Comparison of ENCODE assay signal across 14 cellular contexts in the genomic region with DNA sequence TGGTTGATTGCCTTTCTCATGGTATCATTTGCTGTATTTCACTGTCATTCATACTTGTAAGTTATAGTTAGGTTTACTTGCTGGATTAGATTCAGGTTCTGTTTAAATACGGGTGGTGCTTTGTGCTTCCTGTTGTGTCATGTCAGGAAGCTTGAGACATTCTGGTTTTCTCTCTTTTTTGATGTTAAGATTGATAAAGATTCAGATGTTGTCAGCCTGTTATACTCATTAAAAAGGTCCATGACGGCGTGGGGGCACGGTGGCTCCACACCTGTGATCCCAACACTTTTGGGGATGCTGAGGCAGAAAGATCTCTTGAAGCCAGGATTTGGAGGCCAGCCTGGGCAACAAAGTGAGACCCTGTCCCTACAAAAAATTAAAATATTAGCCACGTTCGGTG. TPM values are rescaled to one million over a fixed set of nuclear protein-coding genes. Genes with fewer than 3 reads are reported as not detected.
DNase-seq lines count a peak whose midpoint lies in the region; ATAC-seq, FAIRE-seq and TF ChIP-seq lines count a peak whose summit lies in the region.
"Had no signal": no experiment of that assay in that cellular context is flagged by ENCODE, and none has a peak within 500 bp of the region (broad histone marks: within the 10 kb centered on the region; RNA-seq: fewer than 3 reads in every experiment).

No MANE protein-coding gene starts in this region.

- no peaks in the 10 kb centered on the region for H3K27me3 ChIP-seq in CD4-positive, CD25-positive, alpha-beta regulatory T cell (ENCODE audit: control insufficient read depth, insufficient read depth, low read length)
- no peaks in the 10 kb centered on the region for H3K27me3 ChIP-seq in GM23338 (ENCODE audit: insufficient read depth)
- H3K27me3 ChIP-seq: adrenal gland had no signal

- peaks cover 33% of the 10 kb centered on the region for H3K36me3 Mint-ChIP-seq in CD4-positive, CD25-positive, alpha-beta regulatory T cell
- H3K36me3 Mint-ChIP-seq in activated naive CD4-positive, alpha-beta T cell treated with anti-CD3 and anti-CD28 coated beads for 36 hours (ENCODE audit: low read depth): peaks cover 39% of the 10 kb centered on the region
- H3K36me3 Mint-ChIP-seq in natural killer cell (peaks cover 22% of the 10 kb centered on the region), GM23338 (ENCODE audit: low read depth) (peaks cover 50% of the 10 kb centered on the region)

- no peak overlapping the region for H2AFZ ChIP-seq in GM23338

- intact Hi-C loops in activated naive CD4-positive, alpha-beta T cell treated with anti-CD3 and anti-CD28 coated beads for 36 hours (cut with micrococcal nuclease): loop anchor here (1.0 to 10.0 kb wide), 4 partner anchors 94 to 688 kb away; a partner anchor contains a TSS
- intact Hi-C loops in natural killer cell (cut with micrococcal nuclease): no loop called here

- H3K9me3 Mint-ChIP-seq in CD4-positive, CD25-positive, alpha-beta regulatory T cell: no peaks in the 10 kb centered on the region
- H3K9me3 Mint-ChIP-seq in activated naive CD4-positive, alpha-beta T cell treated with anti-CD3 and anti-CD28 coated beads for 36 hours: no peaks in the 10 kb centered on the region
- H3K9me3 Mint-ChIP-seq in natural killer cell (no peaks in the 10 kb centered on the region), GM23338 (no peaks in the 10 kb centered on the region)

- FAIRE-seq in GM19239 (lab: Jason Lieb, UNC): no peak

- no peak overlapping the region for H3K4me2 ChIP-seq in GM23338

- H3K4me3 Mint-ChIP-seq in CD4-positive, CD25-positive, alpha-beta regulatory T cell: peak overlapping the region; percentile 56 to 84 (median 71)
- peak overlapping the region; percentile 10 for H3K4me3 Mint-ChIP-seq in activated naive CD4-positive, alpha-beta T cell treated with anti-CD3 and anti-CD28 coated beads for 36 hours
- H3K4me3 Mint-ChIP-seq in natural killer cell (peak overlapping the region; percentile 61), GM23338 (no peak overlapping the region)
- H3K4me3 Mint-ChIP-seq: B cell had no signal

- CTCF ChIA-PET in activated naive CD4-positive, alpha-beta T cell treated with anti-CD3 and anti-CD28 coated beads for 36 hours (lab: Charles Lee): interaction anchor here (0.7 to 1.7 kb wide), 2 partner anchors 15 to 296 kb away, joined by 3 to 6 read pairs; no protein-coding TSS in a partner anchor

- peak overlapping the region; percentile 90 for H3K27ac ChIP-seq in CD4-positive, CD25-positive, alpha-beta regulatory T cell (ENCODE audit: insufficient read depth, low read length, poor library complexity, severe bottlenecking)
- no peak overlapping the region for H3K27ac ChIP-seq in GM23338 (ENCODE audit: low read depth)
- H3K27ac ChIP-seq: adrenal gland, lower lobe of right lung had no signal

- peak overlapping the region; percentile 86 to 100 (median 94) for H3K27ac Mint-ChIP-seq in CD4-positive, CD25-positive, alpha-beta regulatory T cell
- H3K27ac Mint-ChIP-seq in activated naive CD4-positive, alpha-beta T cell treated with anti-CD3 and anti-CD28 coated beads for 36 hours: peak overlapping the region; percentile 86
- H3K27ac Mint-ChIP-seq in natural killer cell (peak overlapping the region; percentile 82 to 85), GM23338 (no peak overlapping the region)
- H3K27ac Mint-ChIP-seq: B cell had no signal

- H3K9me2 ChIP-seq in GM23338 (ENCODE audit: insufficient read depth): no peaks in the 10 kb centered on the region

- no peaks in the 10 kb centered on the region for H3K27me3 Mint-ChIP-seq in CD4-positive, CD25-positive, alpha-beta regulatory T cell
- H3K27me3 Mint-ChIP-seq in activated naive CD4-positive, alpha-beta T cell treated with anti-CD3 and anti-CD28 coated beads for 36 hours (ENCODE audit: low read depth): no peaks in the 10 kb centered on the region
- H3K27me3 Mint-ChIP-seq in natural killer cell (ENCODE audit: low read depth in 2 of 2) (no peaks in the 10 kb centered on the region), GM23338 (ENCODE audit: insufficient read depth, low read depth, poor library complexity) (peaks cover 2% of the 10 kb centered on the region)
- H3K27me3 Mint-ChIP-seq: B cell had no signal

- H3K4me1 ChIP-seq in CD4-positive, CD25-positive, alpha-beta regulatory T cell (ENCODE audit: control insufficient read depth, insufficient read depth, low read length, poor library complexity, severe bottlenecking): peaks cover 71% of the 10 kb centered on the region
- no peaks in the 10 kb centered on the region for H3K4me1 ChIP-seq in GM23338 (ENCODE audit: insufficient read depth)

- no peaks in the 10 kb centered on the region for H3K9me3 ChIP-seq in CD4-positive, CD25-positive, alpha-beta regulatory T cell (ENCODE audit: control insufficient read depth in 2 of 2, low read length in 2 of 2)
- H3K9me3 ChIP-seq: adrenal gland, lower lobe of right lung had no signal

- H4K20me1 ChIP-seq in GM23338 (replicated peaks; ENCODE audit: insufficient read depth): no peaks in the 10 kb centered on the region

- peaks cover 14% of the 10 kb centered on the region for H3K36me3 ChIP-seq in CD4-positive, CD25-positive, alpha-beta regulatory T cell (ENCODE audit: control insufficient read depth, insufficient read depth, low read length)
- peaks cover 19% of the 10 kb centered on the region for H3K36me3 ChIP-seq in GM23338 (ENCODE audit: insufficient read depth)

- DNase-seq in CD4-positive, CD25-positive, alpha-beta regulatory T cell: peak; percentile 9 to 84 (median 69)
- DNase-seq in T-helper 1 cell (peak in 3 of 5 donors; percentile 10 to 65 (median 20)), natural killer cell (no peak), DMS53 (lab: John Stamatoyannopoulos, UW) (no peak), NCI-H1930 (lab: John Stamatoyannopoulos, UW) (no peak), GM23338 (ENCODE audit: low spot score) (no peak), GM19239 (ENCODE audit: insufficient read length, low spot score) (no peak)
- peak; percentile 48 for DNase-seq in activated naive CD4-positive, alpha-beta T cell treated with anti-CD3 and anti-CD28 coated beads for 36 hours
- DNase-seq: adrenal gland, head of caudate nucleus, lower lobe of right lung, NCI-H2029, posterior cingulate gyrus had no signal

- peaks cover 35 to 88% (median 58%) of the 10 kb centered on the region in 4 donors for H3K4me1 Mint-ChIP-seq in CD4-positive, CD25-positive, alpha-beta regulatory T cell
- peaks cover 56% of the 10 kb centered on the region for H3K4me1 Mint-ChIP-seq in activated naive CD4-positive, alpha-beta T cell treated with anti-CD3 and anti-CD28 coated beads for 36 hours (ENCODE audit: low read depth)
- H3K4me1 Mint-ChIP-seq in natural killer cell (peaks cover 30 to 34% of the 10 kb centered on the region in 2 donors), GM23338 (no peaks in the 10 kb centered on the region)

- peaks cover 23% of the 10 kb centered on the region for H3K79me2 ChIP-seq in GM23338 (replicated peaks; ENCODE audit: insufficient read depth)

- peak overlapping the region; percentile 74 for H3K4me3 ChIP-seq in CD4-positive, CD25-positive, alpha-beta regulatory T cell (ENCODE audit: low read depth, low read length)
- H3K4me3 ChIP-seq in GM23338: no peak overlapping the region
- H3K4me3 ChIP-seq: adrenal gland, lower lobe of right lung had no signal

- TF ChIP-seq CTCF in natural killer cell (IDR thresholded peaks at IDR 0.05) (no peak), GM23338 (conservative IDR thresholded peaks at IDR 0.05; ENCODE audit: low read depth in 2 of 2) (no peak)

- ATAC-seq in CD4-positive, CD25-positive, alpha-beta regulatory T cell (ENCODE audit: low read depth in 2 of 2): peak; percentile 83 to 85
- ATAC-seq in natural killer cell (peak; percentile 44 to 71 (median 66)), GM23338 (no peak)
- ATAC-seq: lower lobe of right lung had no signal

- no peaks in the 10 kb centered on the region for H3F3A ChIP-seq in GM23338 (replicated peaks; ENCODE audit: low read depth)

TF ChIP-seq in GM23338, 12 proteins besides CTCF, POLR2A, EP300 and RAD21:
- TF ChIP-seq EZH2phosphoT487 (IDR thresholded peaks at IDR 0.05; ENCODE audit: unreplicated experiment): no peak
- TF ChIP-seq STAT1 (IDR thresholded peaks at IDR 0.05; ENCODE audit: unreplicated experiment): no peak
- no peak for TF ChIP-seq CREB1 (CRISPR knock-in tag; IDR thresholded peaks at IDR 0.05; ENCODE audit: low read depth)
- no peak for TF ChIP-seq EZH2 (IDR thresholded peaks at IDR 0.05; ENCODE audit: low read depth, unreplicated experiment)
- TF ChIP-seq, protein P1, sequence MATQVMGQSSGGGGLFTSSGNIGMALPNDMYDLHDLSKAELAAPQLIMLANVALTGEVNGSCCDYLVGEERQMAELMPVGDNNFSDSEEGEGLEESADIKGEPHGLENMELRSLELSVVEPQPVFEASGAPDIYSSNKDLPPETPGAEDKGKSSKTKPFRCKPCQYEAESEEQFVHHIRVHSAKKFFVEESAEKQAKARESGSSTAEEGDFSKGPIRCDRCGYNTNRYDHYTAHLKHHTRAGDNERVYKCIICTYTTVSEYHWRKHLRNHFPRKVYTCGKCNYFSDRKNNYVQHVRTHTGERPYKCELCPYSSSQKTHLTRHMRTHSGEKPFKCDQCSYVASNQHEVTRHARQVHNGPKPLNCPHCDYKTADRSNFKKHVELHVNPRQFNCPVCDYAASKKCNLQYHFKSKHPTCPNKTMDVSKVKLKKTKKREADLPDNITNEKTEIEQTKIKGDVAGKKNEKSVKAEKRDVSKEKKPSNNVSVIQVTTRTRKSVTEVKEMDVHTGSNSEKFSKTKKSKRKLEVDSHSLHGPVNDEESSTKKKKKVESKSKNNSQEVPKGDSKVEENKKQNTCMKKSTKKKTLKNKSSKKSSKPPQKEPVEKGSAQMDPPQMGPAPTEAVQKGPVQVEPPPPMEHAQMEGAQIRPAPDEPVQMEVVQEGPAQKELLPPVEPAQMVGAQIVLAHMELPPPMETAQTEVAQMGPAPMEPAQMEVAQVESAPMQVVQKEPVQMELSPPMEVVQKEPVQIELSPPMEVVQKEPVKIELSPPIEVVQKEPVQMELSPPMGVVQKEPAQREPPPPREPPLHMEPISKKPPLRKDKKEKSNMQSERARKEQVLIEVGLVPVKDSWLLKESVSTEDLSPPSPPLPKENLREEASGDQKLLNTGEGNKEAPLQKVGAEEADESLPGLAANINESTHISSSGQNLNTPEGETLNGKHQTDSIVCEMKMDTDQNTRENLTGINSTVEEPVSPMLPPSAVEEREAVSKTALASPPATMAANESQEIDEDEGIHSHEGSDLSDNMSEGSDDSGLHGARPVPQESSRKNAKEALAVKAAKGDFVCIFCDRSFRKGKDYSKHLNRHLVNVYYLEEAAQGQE (IDR thresholded peaks at IDR 0.05; ENCODE audit: unreplicated experiment): no peak
- TF ChIP-seq POLR2AphosphoS5 (IDR thresholded peaks at IDR 0.05; ENCODE audit: low read depth): no peak

RNA-seq across cellular contexts. Expression of a gene that starts 45.7 kb away (rescaled TPM):
- 65.8 TPM for total RNA-seq in CD4-positive, CD25-positive, alpha-beta regulatory T cell
- 10 to 100 TPM in 3 of 4 donors, 1 to 10 TPM in 1; 9.4 to 16.1 (median 14.7) TPM for polyA plus RNA-seq in CD4-positive, CD25-positive, alpha-beta regulatory T cell
- total RNA-seq in activated naive CD4-positive, alpha-beta T cell treated with anti-CD3 and anti-CD28 coated beads for 36 hours: 10 to 100 TPM; 29.6 to 31.5 TPM
- total RNA-seq in natural killer cell: 10 to 100 TPM; 49.4 to 55.3 (median 53.1) TPM
- total RNA-seq in GM23338 (2014; rRNA removed; shearing (Covaris generic)): 30.9 and 42.3 TPM in 2 replicates
- 43.7 and 51.7 TPM in 2 replicates for polyA plus RNA-seq in GM23338 (2016; fragmentation: Nextera tagmentation; extraction: Ambion mirVana)

Comparison
In these comparisons a context has a peak if more than half of its experiments do, and no peak if none do; other contexts are left out.
1. DNase-seq: peak in CD4-positive, CD25-positive, alpha-beta regulatory T cell (3 of 3), T-helper 1 cell (3 of 5) and activated naive CD4-positive, alpha-beta T cell treated with anti-CD3 and anti-CD28 coated beads for 36 hours (single experiment); none in natural killer cell (single experiment), DMS53 (single experiment), NCI-H1930 (0 of 2), GM23338 (single experiment) and GM19239 (single experiment).